Comparison of ENCODE assay signal across 8 cellular contexts in genomic region chr7:19708397-19709248, GRCh38. TPM values are rescaled to one million over a fixed set of nuclear protein-coding genes. Genes with fewer than 3 reads are reported as not detected.
DNase-seq lines count a peak whose midpoint lies in the region; ATAC-seq, FAIRE-seq and TF ChIP-seq lines count a peak whose summit lies in the region.

Gene POLR1F, minus strand, starts transcription at chr7:19709037. Its CDS starts 21 bp downstream, at chr7:19709016.

- H3K9ac ChIP-seq in kidney (ENCODE audit: low read length in 2 of 2): peak within 1 kb of the TSS; percentile 92 to 96

- no peaks in the 10 kb centered on the region; the same call in none of the 2 replicates for H3K36me3 ChIP-seq in BE2C
- H3K36me3 ChIP-seq in kidney (ENCODE audit: control insufficient read depth in 1 of 2, insufficient read depth in 2 of 2, low read length in 2 of 2): no peaks in the 10 kb centered on the region

- no peaks in the 10 kb centered on the region for H3K27me3 ChIP-seq in BE2C

- H3K9me3 ChIP-seq in BE2C: no peaks in the 10 kb centered on the region
- no peaks in the 10 kb centered on the region for H3K9me3 ChIP-seq in kidney (ENCODE audit: control insufficient read depth in 1 of 2, low read length in 2 of 2)

- TF ChIP-seq CTCF in BE2C (IDR thresholded peaks at IDR 0.05; ENCODE audit: low read depth, low read length) (peak; percentile 84), kidney (IDR thresholded peaks at IDR 0.05; ENCODE audit: borderline replicate concordance, extremely low read depth, insufficient read depth) (peak; percentile 91)

- H3K4me3 ChIP-seq in BE2C (ENCODE audit: low read depth, low read length) (peak within 1 kb of the TSS; percentile 89), kidney (ENCODE audit: low read length in 2 of 2) (peak within 1 kb of the TSS; percentile 99)

- peak; percentile 95 for FAIRE-seq in kidney (lab: Jason Lieb, UNC)

- H3K4me1 ChIP-seq in BE2C (no peaks in the 10 kb centered on the region), kidney (ENCODE audit: control insufficient read depth in 1 of 2, insufficient read depth in 1 of 2, low read depth in 1 of 2, low read length in 2 of 2) (peaks cover 5 to 12% of the 10 kb centered on the region in 2 donors)

- peak; percentile 99 for ATAC-seq in HG03432 (IDR thresholded peaks at IDR 0.05; ENCODE audit: unreplicated experiment)

- H3K27ac ChIP-seq in kidney (ENCODE audit: low read depth in 2 of 2, low read length in 2 of 2): peak within 1 kb of the TSS in 1 of 2 donors; percentile 76

- intact Hi-C loops in kidney (cut with DNase I): no loop called here

- TF ChIP-seq POLR2A in GM19099 (IDR thresholded peaks at IDR 0.05; ENCODE audit: extremely low read depth, insufficient read length, low read depth): peak; percentile 97

- DNase-seq in BE2C: peak; percentile 93
- peak; percentile 95 for DNase-seq in NCI-H460 (ENCODE audit: extremely low read depth, low read depth)
- peak; percentile 93 for DNase-seq in activated CD4-positive, CD25-positive, alpha-beta regulatory T cell treated with anti-CD3 and anti-CD28 coated beads, Interleukin-2, amount 50 U/mL, for 72 hours
- peak; percentile 88 for DNase-seq in cerebellum (ENCODE audit: low spot score)
- peak; percentile 97 for DNase-seq in kidney
- peak; percentile 92 for DNase-seq in stimulated activated CD4-positive, alpha-beta T cell treated with anti-CD3 and anti-CD28 coated beads, Interleukin-15, amount 100 ng/mL, for 24 hours

RNA-seq across cellular contexts. Expression of gene POLR1F, which starts in this region (rescaled TPM):
- 20.9 TPM for polyA plus RNA-seq in BE2C (2012; ENCODE audit: insufficient read depth, insufficient read length, low read depth)
- 44.1 and 51.9 TPM in 2 replicates for total RNA-seq in NCI-H460 (2014; rRNA removed; shearing (Covaris generic))
- polyA plus RNA-seq in NCI-H460 (2014; cell fraction: nucleus; rRNA removed): 32.5 and 36.1 TPM in 2 replicates
- 9.3 TPM for total RNA-seq in cerebellum
- total RNA-seq in kidney: 13.3 TPM
- 5.3 TPM for polyA plus RNA-seq in kidney (ENCODE audit: insufficient read depth, low read depth, low replicate concordance)
